8 cellular contexts compared by ENCODE assay signal in genomic region chr6:37222125-37222967, GRCh38. TPM values are rescaled to one million over a fixed set of nuclear protein-coding genes. Genes with fewer than 3 reads are reported as not detected.
DNase-seq lines count a peak whose midpoint lies in the region; ATAC-seq and TF ChIP-seq lines count a peak whose summit lies in the region.

No MANE protein-coding gene starts in this region.

- 0 to 1% (median 1%) methylated on average over 8 to 39 of the region's 39 CpGs for WGBS in adrenal gland, 4 donors

- H3K4me3 ChIP-seq in GM12864 (ENCODE audit: low read depth, low read length) (peak overlapping the region; percentile 80), adrenal gland (peak overlapping the region; percentile 18 to 77 (median 54)), left ventricle myocardium inferior (peak overlapping the region; percentile 74)

- intact Hi-C loops in adrenal gland (cut with DNase I) (no loop called here), left ventricle myocardium inferior (cut with micrococcal nuclease) (no loop called here), posterior cingulate gyrus (cut with DNase I) (no loop called here)

- no peaks in the 10 kb centered on the region for H3K27me3 ChIP-seq in adrenal gland
- no peaks in the 10 kb centered on the region for H3K27me3 ChIP-seq in left ventricle myocardium inferior (ENCODE audit: low read depth)

- H3K27ac ChIP-seq in adrenal gland = peak overlapping the region in 2 of 5 donors; percentile 23 to 41
- peak overlapping the region; percentile 63 for H3K27ac ChIP-seq in left ventricle myocardium inferior (replicated peaks)

- no peaks in the 10 kb centered on the region for H3K36me3 ChIP-seq in adrenal gland (replicated peaks in 1 of 2)
- no peaks in the 10 kb centered on the region for H3K36me3 ChIP-seq in left ventricle myocardium inferior

- DNase-seq in GM12864 (ENCODE audit: low read depth) (peak; percentile 57), NCI-H1092 (lab: John Stamatoyannopoulos, UW) (peak; percentile 90), SKM-1 treated with dmso at 0.1 percent for 144 hours (lab: John Stamatoyannopoulos, UW; ENCODE audit: unreplicated experiment) (peak; percentile 77), adrenal gland (peak; percentile 75 to 92 (median 88)), left ventricle myocardium inferior (peak; percentile 79), posterior cingulate gyrus (peak in 9 of 10 donors; percentile 24 to 95 (median 60)), putamen (ENCODE audit: low spot score) (no peak)

- H3K4me1 ChIP-seq in adrenal gland (replicated peaks in 1 of 2) = peaks cover 6 to 17% of the 10 kb centered on the region in 2 donors
- peaks cover 15% of the 10 kb centered on the region for H3K4me1 ChIP-seq in left ventricle myocardium inferior

- peak; percentile 10 to 63 for TF ChIP-seq POLR2A in adrenal gland (IDR thresholded peaks at IDR 0.05)

- TF ChIP-seq CTCF in GM12864 (IDR thresholded peaks at IDR 0.05; ENCODE audit: low read depth, low read length, missing control alignments) (no peak), adrenal gland (IDR thresholded peaks at IDR 0.05) (no peak), left ventricle myocardium inferior (IDR thresholded peaks at IDR 0.05; ENCODE audit: borderline replicate concordance) (no peak)

- ATAC-seq in HG02610 (IDR thresholded peaks at IDR 0.05; ENCODE audit: unreplicated experiment) = peak; percentile 96

- H3K9me3 ChIP-seq in adrenal gland (replicated peaks in 1 of 3) = no peaks in the 10 kb centered on the region
- no peaks in the 10 kb centered on the region for H3K9me3 ChIP-seq in left ventricle myocardium inferior (replicated peaks)

RNA-seq across cellular contexts. Expression of gene TBC1D22B, which starts 35.2 kb away (rescaled TPM):
- total RNA-seq in adrenal gland (10 to 100 TPM; 11.2 to 21.9 (median 17.3) TPM), left ventricle myocardium inferior (6.1 TPM)
- polyA plus RNA-seq in adrenal gland = 10 to 100 TPM in 2 of 3 donors, 1 to 10 TPM in 1; 9.1 to 20.5 (median 12.4) TPM

RNA-seq across cellular contexts. Expression of gene TMEM217, which starts 35.6 kb away (rescaled TPM):
- 10 to 100 TPM in 1 of 8 donors, 1 to 10 TPM in 6, not detected in 1; 1.5 to 23.2 (median 5.6) TPM for total RNA-seq in adrenal gland
- 10 to 100 TPM in 1 of 3 donors, 1 to 10 TPM in 2; 1.7 to 26.7 (median 5.2) TPM for polyA plus RNA-seq in adrenal gland
- total RNA-seq in left ventricle myocardium inferior = 0.80 TPM

RNA-seq across cellular contexts. Expression of gene PIM1, which starts 52.4 kb away (rescaled TPM):
- total RNA-seq in adrenal gland (10 to 100 TPM in 7 of 8 donors, 1 to 10 TPM in 1; 2.8 to 36.6 (median 21.4) TPM), left ventricle myocardium inferior (28.9 TPM)
- 10 to 100 TPM; 10.6 to 31.2 (median 12.3) TPM for polyA plus RNA-seq in adrenal gland
